12 cellular contexts compared by ENCODE assay signal in the genomic region with DNA sequence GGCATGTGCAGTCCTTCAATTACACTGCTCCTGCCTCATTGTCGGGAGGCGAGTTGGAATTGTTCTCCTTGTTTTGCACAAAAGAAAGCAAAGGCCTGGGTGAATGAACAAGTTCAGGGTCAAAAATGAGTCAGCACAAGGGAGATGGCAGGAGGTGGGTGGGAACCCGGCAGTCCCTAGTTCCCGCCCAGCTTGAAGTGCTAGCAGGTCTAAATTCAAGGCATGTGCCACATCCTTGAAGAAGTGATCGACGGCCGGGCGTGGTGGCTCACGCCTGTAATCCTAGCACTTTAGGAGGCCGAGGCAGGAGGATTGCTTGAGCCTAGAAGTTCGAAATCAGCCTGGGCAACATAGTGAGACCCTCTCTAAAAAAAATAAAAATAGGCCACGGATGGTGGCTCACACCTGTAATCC. TPM values are rescaled to one million over a fixed set of nuclear protein-coding genes. Genes with fewer than 3 reads are reported as not detected.
A peak's percentile ranks its signal among the peaks of the same experiment; 100 is the strongest.
DNase-seq lines count a peak whose midpoint lies in the region; ATAC-seq, FAIRE-seq and TF ChIP-seq lines count a peak whose summit lies in the region.
"Had no signal": no experiment of that assay in that cellular context is flagged by ENCODE, and none has a peak within 500 bp of the region (broad histone marks: within the 10 kb centered on the region; RNA-seq: fewer than 3 reads in every experiment).

No MANE protein-coding gene starts in this region.

- no peaks in the 10 kb centered on the region for H3K36me3 ChIP-seq in PC-9 (ENCODE audit: low read depth)

- H3K79me2 ChIP-seq in PC-9 (ENCODE audit: low read depth) = no peaks in the 10 kb centered on the region

- H3K4me1 ChIP-seq in PC-9 (replicated peaks; ENCODE audit: insufficient read depth) = peaks cover 19% of the 10 kb centered on the region

- TF ChIP-seq CTCF in PC-9 (conservative IDR thresholded peaks at IDR 0.05) (no peak), omental fat pad (IDR thresholded peaks at IDR 0.05) (no peak)

- H3K27me3 ChIP-seq in PC-9 (ENCODE audit: insufficient read depth, low read depth) = no peaks in the 10 kb centered on the region

- no peaks in the 10 kb centered on the region for H3K9me3 ChIP-seq in PC-9 (ENCODE audit: insufficient read depth, low read depth)

- CTCF ChIA-PET in PC-9 (lab: Charles Lee) = interaction anchor here (0.6 kb wide), 1 partner anchor 194 kb away, joined by 3 read pairs; no protein-coding TSS in a partner anchor

- no peak for FAIRE-seq in H54 (lab: Jason Lieb, UNC)

- no peaks in the 10 kb centered on the region for H3K9me2 ChIP-seq in PC-9 (ENCODE audit: insufficient read depth)

- DNase-seq in H54 (ENCODE audit: insufficient read length, low spot score) (peak; percentile 55), PC-9 (peak; percentile 59 to 65), omental fat pad (ENCODE audit: low spot score) (no peak), foreskin melanocyte (no peak)
- DNase-seq in central memory CD4-positive, alpha-beta T cell = no peak
- DNase-seq in activated naive CD4-positive, alpha-beta T cell treated with anti-CD3 and anti-CD28 coated beads, Interleukin-2, amount 50 U/mL, for 16 hours = no peak
- DNase-seq in activated T-cell treated with anti-CD3 and anti-CD28 coated beads, Interleukin-2, amount 50 U/mL, for 48 hours = no peak
- DNase-seq: activated CD4-positive, alpha-beta T cell treated with anti-CD3 and anti-CD28 coated beads, Interleukin-2, amount 10 ng/mL, durations not matched to agents 24 days and 14 days; DMS79; occipital lobe had no signal

- TF ChIP-seq POLR2A in H54 (IDR thresholded peaks at IDR 0.05; ENCODE audit: low read depth, low read length) = no peak

- H3K4me3 ChIP-seq in PC-9 = no peak overlapping the region

- H3K27ac ChIP-seq in PC-9 = no peak overlapping the region
- H3K27ac ChIP-seq: KMS-11 had no signal

- BruUV-seq in PC-9 (replicated peaks; lab: Mats Ljungman, UMichigan) = no TSS peak

- no peaks in the 10 kb centered on the region for H4K20me1 ChIP-seq in PC-9 (ENCODE audit: insufficient read depth)

- POLR2A ChIA-PET in PC-9 (lab: Charles Lee; ENCODE audit: unreplicated experiment) = interaction anchor here (0.6 kb wide), 2 partner anchors 64 to 663 kb away, joined by 3 read pairs; partner anchors contain the start of gene SLC9A8

- peaks cover 17% of the 10 kb centered on the region for H3F3A ChIP-seq in PC-9 (ENCODE audit: insufficient read depth, low read depth)

- H2AFZ ChIP-seq in PC-9 = no peak overlapping the region

- H3K4me2 ChIP-seq in PC-9 = peak overlapping the region; percentile 29
- H3K4me2 ChIP-seq: KMS-11 had no signal

- intact Hi-C loops in PC-9 (cut with micrococcal nuclease; ENCODE audit: unreplicated experiment) = no loop called here

- peak; percentile 61 for ATAC-seq in esophagus mucosa
- ATAC-seq in omental fat pad (ENCODE audit: low FRiP score) = peak; percentile 18

RNA-seq across cellular contexts. Expression of gene PTPN1, which starts 34.3 kb away (rescaled TPM):
- total RNA-seq in PC-9 (2021) = 46.3 and 59.8 TPM in 2 replicates
- total RNA-seq in esophagus mucosa = 23.3 TPM
- total RNA-seq in omental fat pad = 100 to 1,000 TPM in 1 of 4 donors, 10 to 100 TPM in 3; 22.2 to 107 (median 42.7) TPM

Comparison
In these comparisons a context has a peak if more than half of its experiments do, and no peak if none do; other contexts are left out.
1. DNase-seq: peak in H54 (single experiment) and PC-9 (2 of 2); none in omental fat pad (single experiment), central memory CD4-positive, alpha-beta T cell (single experiment), foreskin melanocyte (single experiment), activated naive CD4-positive, alpha-beta T cell treated with anti-CD3 and anti-CD28 coated beads, Interleukin-2, amount 50 U/mL, for 16 hours (single experiment) and activated T-cell treated with anti-CD3 and anti-CD28 coated beads, Interleukin-2, amount 50 U/mL, for 48 hours (0 of 2).